Comparison of ENCODE assay signal across 19 cellular contexts in genomic region chr5:138936-139335, GRCh38. TPM values are rescaled to one million over a fixed set of nuclear protein-coding genes. Genes with fewer than 3 reads are reported as not detected.
DNase-seq lines count a peak whose midpoint lies in the region; ATAC-seq and TF ChIP-seq lines count a peak whose summit lies in the region.
"Had no signal": no experiment of that assay in that cellular context is flagged by ENCODE, and none has a peak within 500 bp of the region (broad histone marks: within the 10 kb centered on the region; RNA-seq: fewer than 3 reads in every experiment).

No MANE protein-coding gene starts in this region.

- no peaks in the 10 kb centered on the region; the same call in 1 of the 3 replicates for H3K9me3 Mint-ChIP-seq in GM23338
- no peaks in the 10 kb centered on the region for H3K9me3 Mint-ChIP-seq in stimulated activated effector memory CD8-positive, alpha-beta T cell treated with anti-CD3 and anti-CD28 coated beads, Interleukin-12 subunit alpha, Interleukin-12 subunit beta, amount 100 ng/mL, for 72 hours
- H3K9me3 Mint-ChIP-seq: CD8-positive, alpha-beta T cell; IgD-negative memory B cell had no signal

- H3K4me1 ChIP-seq in GM23338 (ENCODE audit: insufficient read depth) = peaks cover 20% of the 10 kb centered on the region
- H3K4me1 ChIP-seq in HUES48 (ENCODE audit: control insufficient read depth, insufficient read depth, low read length) = peaks cover 12% of the 10 kb centered on the region
- H3K4me1 ChIP-seq in esophagus muscularis mucosa = no peaks in the 10 kb centered on the region
- H3K4me1 ChIP-seq: A549 had no signal

- no peak overlapping the region for H3K4me3 ChIP-seq in GM23338
- H3K4me3 ChIP-seq in HUES48 (ENCODE audit: low read depth, low read length) = no peak overlapping the region
- H3K4me3 ChIP-seq in esophagus muscularis mucosa = no peak overlapping the region
- H3K4me3 ChIP-seq: A549 had no signal

- 0 out of 2 replicates have a peak, but pooled peaks cover 6% of the 10 kb centered on the region for H3F3A ChIP-seq in GM23338 (replicated peaks; ENCODE audit: low read depth)

- H3K27me3 Mint-ChIP-seq in GM23338 (ENCODE audit: insufficient read depth, low read depth, poor library complexity) = peaks cover 13% of the 10 kb centered on the region

- H3K9me2 ChIP-seq in GM23338 (ENCODE audit: insufficient read depth) = no peaks in the 10 kb centered on the region; the same call in 1 of the 2 replicates

- peaks cover 34% of the 10 kb centered on the region for H3K79me2 ChIP-seq in GM23338 (replicated peaks; ENCODE audit: insufficient read depth)

- H3K4me2 ChIP-seq in GM23338 = 0 out of 2 replicates have a peak overlapping the region, but pooled peaks have one; percentile 20
- H3K4me2 ChIP-seq: A549 had no signal

- H3K36me3 ChIP-seq in GM23338 (ENCODE audit: insufficient read depth) (no peaks in the 10 kb centered on the region; the same call in 1 of the 2 replicates), HUES48 (ENCODE audit: control insufficient read depth, insufficient read depth, low read length) (peaks cover 34% of the 10 kb centered on the region), esophagus muscularis mucosa (no peaks in the 10 kb centered on the region)

- H3K4me1 Mint-ChIP-seq in GM23338 = peaks cover 23% of the 10 kb centered on the region
- peaks cover 8% of the 10 kb centered on the region for H3K4me1 Mint-ChIP-seq in stimulated activated effector memory CD8-positive, alpha-beta T cell treated with anti-CD3 and anti-CD28 coated beads, Interleukin-12 subunit alpha, Interleukin-12 subunit beta, amount 100 ng/mL, for 72 hours
- H3K4me1 Mint-ChIP-seq: CD14-positive monocyte, IgD-negative memory B cell had no signal

- 0 out of 2 replicates have a peak overlapping the region, but pooled peaks have one; percentile 46 for H3K27ac ChIP-seq in GM23338 (ENCODE audit: low read depth)
- peak overlapping the region; percentile 28 for H3K27ac ChIP-seq in HUES48 (ENCODE audit: low read depth, low read length)
- H3K27ac ChIP-seq in esophagus muscularis mucosa (replicated peaks in 1 of 4) = no peak overlapping the region
- H3K27ac ChIP-seq: A549 had no signal

- DNase-seq in GM23338 (ENCODE audit: low spot score) (no peak), esophagus muscularis mucosa (ENCODE audit: extremely low spot score) (peak; percentile 85), SW480 (ENCODE audit: low spot score) (no peak)
- no peak for DNase-seq in stimulated activated effector memory CD8-positive, alpha-beta T cell treated with anti-CD3 and anti-CD28 coated beads, Interleukin-12 subunit alpha, Interleukin-12 subunit beta, amount 100 ng/mL, for 72 hours (ENCODE audit: low spot score in 2 of 2)
- DNase-seq: CD8-positive, alpha-beta T cell; COR-L47; DMS153; DMS79 treated with DMSO at 0.1 percent for 48 hours; EL had no signal

- H3K4me3 Mint-ChIP-seq in GM23338 = no peak overlapping the region
- no peak overlapping the region for H3K4me3 Mint-ChIP-seq in stimulated activated effector memory CD8-positive, alpha-beta T cell treated with anti-CD3 and anti-CD28 coated beads, Interleukin-12 subunit alpha, Interleukin-12 subunit beta, amount 100 ng/mL, for 72 hours
- H3K4me3 Mint-ChIP-seq: CD14-positive monocyte; CD8-positive, alpha-beta T cell; IgD-negative memory B cell had no signal

- H3K27me3 ChIP-seq in GM23338 (ENCODE audit: insufficient read depth) (no peaks in the 10 kb centered on the region), HUES48 (ENCODE audit: control insufficient read depth, insufficient read depth, low read length) (no peaks in the 10 kb centered on the region), esophagus muscularis mucosa (peaks cover 0 to 26% (median 0%) of the 10 kb centered on the region in 4 donors)

- no peak overlapping the region for H2AFZ ChIP-seq in GM23338

- no peak for TF ChIP-seq POLR2A in esophagus muscularis mucosa (IDR thresholded peaks at IDR 0.05; ENCODE audit: low read depth)

- H3K9me3 ChIP-seq in HUES48 (ENCODE audit: control insufficient read depth, insufficient read depth, low read length) (no peaks in the 10 kb centered on the region), esophagus muscularis mucosa (no peaks in the 10 kb centered on the region)
- H3K9me3 ChIP-seq: A549 had no signal

- H3K36me3 Mint-ChIP-seq in GM23338 (ENCODE audit: low read depth) = peaks cover 43% of the 10 kb centered on the region
- H3K36me3 Mint-ChIP-seq in stimulated activated effector memory CD8-positive, alpha-beta T cell treated with anti-CD3 and anti-CD28 coated beads, Interleukin-12 subunit alpha, Interleukin-12 subunit beta, amount 100 ng/mL, for 72 hours = no peaks in the 10 kb centered on the region
- H3K36me3 Mint-ChIP-seq: CD14-positive monocyte; CD8-positive, alpha-beta T cell; IgD-negative memory B cell had no signal

- TF ChIP-seq EP300 in esophagus muscularis mucosa (IDR thresholded peaks at IDR 0.05) = no peak

- intact Hi-C loops in esophagus muscularis mucosa (cut with DNase I) = no loop called here

- ATAC-seq in GM23338 (peak; percentile 25; the same call in 2 of the 3 replicates), GM18519 (IDR thresholded peaks at IDR 0.05; ENCODE audit: low FRiP score, unreplicated experiment) (no peak), HG03565 (IDR thresholded peaks at IDR 0.05; ENCODE audit: unreplicated experiment) (no peak)
- ATAC-seq in stimulated activated effector memory CD8-positive, alpha-beta T cell treated with anti-CD3 and anti-CD28 coated beads, Interleukin-12 subunit alpha, Interleukin-12 subunit beta, amount 100 ng/mL, for 72 hours = peak; percentile 26
- ATAC-seq: A549; CD8-positive, alpha-beta T cell had no signal

- H3K27ac Mint-ChIP-seq in GM23338 = peak overlapping the region; percentile 89
- no peak overlapping the region for H3K27ac Mint-ChIP-seq in stimulated activated effector memory CD8-positive, alpha-beta T cell treated with anti-CD3 and anti-CD28 coated beads, Interleukin-12 subunit alpha, Interleukin-12 subunit beta, amount 100 ng/mL, for 72 hours
- H3K27ac Mint-ChIP-seq: CD14-positive monocyte; CD8-positive, alpha-beta T cell; IgD-negative memory B cell had no signal

- H4K20me1 ChIP-seq in GM23338 (replicated peaks; ENCODE audit: insufficient read depth) = peaks cover 12% of the 10 kb centered on the region

- WGBS in esophagus muscularis mucosa = 90% methylated on average over 12 of the region's 12 CpGs

- no peak overlapping the region for H3K9ac ChIP-seq in HUES48 (ENCODE audit: low read depth, low read length)

- TF ChIP-seq CTCF in GM23338 (conservative IDR thresholded peaks at IDR 0.05; ENCODE audit: low read depth in 2 of 2) (no peak), esophagus muscularis mucosa (IDR thresholded peaks at IDR 0.05) (no peak)

TF ChIP-seq in GM23338, 12 proteins besides CTCF, POLR2A, EP300 and RAD21:
- TF ChIP-seq, protein P1, sequence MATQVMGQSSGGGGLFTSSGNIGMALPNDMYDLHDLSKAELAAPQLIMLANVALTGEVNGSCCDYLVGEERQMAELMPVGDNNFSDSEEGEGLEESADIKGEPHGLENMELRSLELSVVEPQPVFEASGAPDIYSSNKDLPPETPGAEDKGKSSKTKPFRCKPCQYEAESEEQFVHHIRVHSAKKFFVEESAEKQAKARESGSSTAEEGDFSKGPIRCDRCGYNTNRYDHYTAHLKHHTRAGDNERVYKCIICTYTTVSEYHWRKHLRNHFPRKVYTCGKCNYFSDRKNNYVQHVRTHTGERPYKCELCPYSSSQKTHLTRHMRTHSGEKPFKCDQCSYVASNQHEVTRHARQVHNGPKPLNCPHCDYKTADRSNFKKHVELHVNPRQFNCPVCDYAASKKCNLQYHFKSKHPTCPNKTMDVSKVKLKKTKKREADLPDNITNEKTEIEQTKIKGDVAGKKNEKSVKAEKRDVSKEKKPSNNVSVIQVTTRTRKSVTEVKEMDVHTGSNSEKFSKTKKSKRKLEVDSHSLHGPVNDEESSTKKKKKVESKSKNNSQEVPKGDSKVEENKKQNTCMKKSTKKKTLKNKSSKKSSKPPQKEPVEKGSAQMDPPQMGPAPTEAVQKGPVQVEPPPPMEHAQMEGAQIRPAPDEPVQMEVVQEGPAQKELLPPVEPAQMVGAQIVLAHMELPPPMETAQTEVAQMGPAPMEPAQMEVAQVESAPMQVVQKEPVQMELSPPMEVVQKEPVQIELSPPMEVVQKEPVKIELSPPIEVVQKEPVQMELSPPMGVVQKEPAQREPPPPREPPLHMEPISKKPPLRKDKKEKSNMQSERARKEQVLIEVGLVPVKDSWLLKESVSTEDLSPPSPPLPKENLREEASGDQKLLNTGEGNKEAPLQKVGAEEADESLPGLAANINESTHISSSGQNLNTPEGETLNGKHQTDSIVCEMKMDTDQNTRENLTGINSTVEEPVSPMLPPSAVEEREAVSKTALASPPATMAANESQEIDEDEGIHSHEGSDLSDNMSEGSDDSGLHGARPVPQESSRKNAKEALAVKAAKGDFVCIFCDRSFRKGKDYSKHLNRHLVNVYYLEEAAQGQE (IDR thresholded peaks at IDR 0.05; ENCODE audit: unreplicated experiment) = no peak
- TF ChIP-seq STAT1 (IDR thresholded peaks at IDR 0.05; ENCODE audit: unreplicated experiment) (no peak), ZNF114 (CRISPR knock-in tag; IDR thresholded peaks at IDR 0.05) (no peak), ZNF331 (CRISPR knock-in tag; IDR thresholded peaks at IDR 0.05; ENCODE audit: low read depth) (no peak), EZH2phosphoT487 (IDR thresholded peaks at IDR 0.05; ENCODE audit: unreplicated experiment) (no peak), POLR2AphosphoS5 (IDR thresholded peaks at IDR 0.05; ENCODE audit: low read depth) (no peak), NANOG (IDR thresholded peaks at IDR 0.05; ENCODE audit: borderline replicate concordance) (no peak), EZH2 (IDR thresholded peaks at IDR 0.05; ENCODE audit: low read depth, unreplicated experiment) (no peak), JUNB (IDR thresholded peaks at IDR 0.05; ENCODE audit: unreplicated experiment) (no peak)
- TF ChIP-seq, protein P2, sequence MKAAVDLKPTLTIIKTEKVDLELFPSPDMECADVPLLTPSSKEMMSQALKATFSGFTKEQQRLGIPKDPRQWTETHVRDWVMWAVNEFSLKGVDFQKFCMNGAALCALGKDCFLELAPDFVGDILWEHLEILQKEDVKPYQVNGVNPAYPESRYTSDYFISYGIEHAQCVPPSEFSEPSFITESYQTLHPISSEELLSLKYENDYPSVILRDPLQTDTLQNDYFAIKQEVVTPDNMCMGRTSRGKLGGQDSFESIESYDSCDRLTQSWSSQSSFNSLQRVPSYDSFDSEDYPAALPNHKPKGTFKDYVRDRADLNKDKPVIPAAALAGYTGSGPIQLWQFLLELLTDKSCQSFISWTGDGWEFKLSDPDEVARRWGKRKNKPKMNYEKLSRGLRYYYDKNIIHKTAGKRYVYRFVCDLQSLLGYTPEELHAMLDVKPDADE (IDR thresholded peaks at IDR 0.05) = no peak

RNA-seq across cellular contexts. Expression of gene PLEKHG4B, which starts 47.0 kb away (rescaled TPM):
- total RNA-seq in GM23338 (2014; rRNA removed; shearing (Covaris generic)) = 43.7 and 54.8 TPM in 2 replicates
- polyA plus RNA-seq in GM23338 (2016; fragmentation: Nextera tagmentation; extraction: Ambion mirVana) = 33.5 and 34.2 TPM in 2 replicates
- total RNA-seq in esophagus muscularis mucosa = under 1 TPM in 2 of 4 donors, not detected in 2; under 0.01 to 0.46 TPM
- total RNA-seq: CD8-positive, alpha-beta T cell; HT-29 had no signal
- polyA plus RNA-seq: CD14-positive monocyte, IgD-negative memory B cell had no signal

RNA-seq across cellular contexts. Expression of gene LRRC14B, which starts 52.4 kb away (rescaled TPM):
- not detected in 2 replicates for total RNA-seq in GM23338 (2014; rRNA removed; shearing (Covaris generic))
- polyA plus RNA-seq in GM23338 (2016; fragmentation: Nextera tagmentation; extraction: Ambion mirVana) = not detected in 2 replicates
- total RNA-seq in esophagus muscularis mucosa = not detected
- total RNA-seq: CD8-positive, alpha-beta T cell; H4; HT-29 had no signal
- polyA plus RNA-seq: A549, AG04450, BJ, CD14-positive monocyte, IgD-negative memory B cell had no signal

Comparison
In these comparisons a context has a peak if more than half of its experiments do, and no peak if none do; other contexts are left out.
1. ATAC-seq: peak in GM23338 (single experiment) and stimulated activated effector memory CD8-positive, alpha-beta T cell treated with anti-CD3 and anti-CD28 coated beads, Interleukin-12 subunit alpha, Interleukin-12 subunit beta, amount 100 ng/mL, for 72 hours (single experiment); none in GM18519 (single experiment) and HG03565 (single experiment).
2. H3K27ac ChIP-seq: peak in GM23338 (single experiment) and HUES48 (single experiment); none in esophagus muscularis mucosa (0 of 4).
3. RNA of gene PLEKHG4B, which starts 47.0 kb away (total RNA-seq): 43.7 to 54.8 TPM in GM23338; under 0.01 to 0.46 TPM in esophagus muscularis mucosa; every median in the first group is over 10 times any median in the second.